ENCODE assay signal across 10 cellular contexts in genomic region chr20:50691585-50692552, GRCh38. TPM values are rescaled to one million over a fixed set of nuclear protein-coding genes. Genes with fewer than 3 reads are reported as not detected.
DNase-seq lines count a peak whose midpoint lies in the region; ATAC-seq and TF ChIP-seq lines count a peak whose summit lies in the region.
"Had no signal": no experiment of that assay in that cellular context is flagged by ENCODE, and none has a peak within 500 bp of the region (broad histone marks: within the 10 kb centered on the region; RNA-seq: fewer than 3 reads in every experiment).

No MANE protein-coding gene starts in this region.

- peaks cover 32% of the 10 kb centered on the region for H3F3A ChIP-seq in neural progenitor cell (ENCODE audit: low read depth)

- DNase-seq in AG20443 (ENCODE audit: low spot score), result peak; percentile 55
- peak; percentile 40 to 49 for DNase-seq in foreskin keratinocyte
- DNase-seq in neural progenitor cell (ENCODE audit: low spot score), result peak; percentile 60
- DNase-seq in foreskin melanocyte, result no peak
- DNase-seq in GM19238 (ENCODE audit: insufficient read length, low spot score), result no peak
- DNase-seq in cerebellar nuclear complex (lab: John Stamatoyannopoulos, UW), result no peak

- peaks cover 13% of the 10 kb centered on the region for H3K4me1 ChIP-seq in foreskin keratinocyte
- peaks cover 28% of the 10 kb centered on the region for H3K4me1 ChIP-seq in neural progenitor cell

- no peaks in the 10 kb centered on the region for H3K9me3 ChIP-seq in neural progenitor cell (ENCODE audit: low read depth)

- H3K9me3 Mint-ChIP-seq in neural progenitor cell, result no peaks in the 10 kb centered on the region
- H3K9me3 Mint-ChIP-seq: dendritic cell treated with granulocyte-macrophage colony-stimulating factor and Interleukin-4, amounts not matched to agents 40 ng/mL and 50 ng/mL, for 4 days had no signal

- peaks cover 35% of the 10 kb centered on the region for H3K4me1 Mint-ChIP-seq in neural progenitor cell

- peaks cover 8% of the 10 kb centered on the region for H3K27me3 Mint-ChIP-seq in neural progenitor cell (ENCODE audit: insufficient read depth, low read depth)

- no peaks in the 10 kb centered on the region for H3K79me2 ChIP-seq in neural progenitor cell (ENCODE audit: low read depth)

- ATAC-seq in SK-N-SH treated with all-trans-retinoic acid at 6 μM for 48 hours (peak; percentile 87), foreskin keratinocyte (peak; percentile 68), GM21515 (IDR thresholded peaks at IDR 0.05; ENCODE audit: unreplicated experiment) (no peak)

- H3K4me2 ChIP-seq in neural progenitor cell, result peak overlapping the region; percentile 87

- peak overlapping the region; percentile 72 for H3K27ac Mint-ChIP-seq in neural progenitor cell
- H3K27ac Mint-ChIP-seq: dendritic cell treated with granulocyte-macrophage colony-stimulating factor and Interleukin-4, amounts not matched to agents 40 ng/mL and 50 ng/mL, for 4 days had no signal

- H3K36me3 ChIP-seq in neural progenitor cell, result no peaks in the 10 kb centered on the region

- H3K27me3 ChIP-seq in foreskin keratinocyte (peaks cover 19% of the 10 kb centered on the region), neural progenitor cell (no peaks in the 10 kb centered on the region)

- no peak for TF ChIP-seq CTCF in foreskin keratinocyte (conservative IDR thresholded peaks at IDR 0.05)
- TF ChIP-seq CTCF in neural progenitor cell (IDR thresholded peaks at IDR 0.05), result no peak

- H4K20me1 ChIP-seq in neural progenitor cell (ENCODE audit: low read depth), result no peaks in the 10 kb centered on the region

- H3K4me3 ChIP-seq in neural progenitor cell, result peak overlapping the region; percentile 44

- H3K9ac ChIP-seq in neural progenitor cell, result no peak overlapping the region

- H3K27ac ChIP-seq in foreskin keratinocyte (peak overlapping the region; percentile 82), neural progenitor cell (no peak overlapping the region)

- H3K36me3 Mint-ChIP-seq in neural progenitor cell, result no peaks in the 10 kb centered on the region

- H3K4me3 Mint-ChIP-seq in neural progenitor cell, result peak overlapping the region; percentile 76
- H3K4me3 Mint-ChIP-seq: dendritic cell treated with granulocyte-macrophage colony-stimulating factor and Interleukin-4, amounts not matched to agents 40 ng/mL and 50 ng/mL, for 4 days had no signal

- peak overlapping the region; percentile 97 for H2AFZ ChIP-seq in neural progenitor cell (replicated peaks)

TF ChIP-seq in SK-N-SH treated with all-trans-retinoic acid at 6 μM for 48 hours, 23 proteins besides CTCF, POLR2A, EP300 and RAD21:
- no peak for TF ChIP-seq ZNF70 (CRISPR knock-in tag; IDR thresholded peaks at IDR 0.05)
- TF ChIP-seq ZNF8 (CRISPR knock-in tag; IDR thresholded peaks at IDR 0.05), result peak; percentile 56; the same call in 1 of the 2 replicates

RNA-seq across cellular contexts. Expression of gene RIPOR3, which starts 0.5 kb away (rescaled TPM):
- total RNA-seq in foreskin keratinocyte, result 0.07 TPM in 2 replicates
- 0.06 TPM in 2 replicates for polyA plus RNA-seq in foreskin keratinocyte
- total RNA-seq in neural progenitor cell (ENCODE audit: low replicate concordance), result 1.2 and 3.7 TPM in 2 replicates
- total RNA-seq: SK-MEL-5 had no signal

RNA-seq across cellular contexts. Expression of gene PARD6B, which starts 39.5 kb away (rescaled TPM):
- 4.3 and 5.2 TPM in 2 replicates for total RNA-seq in foreskin keratinocyte
- polyA plus RNA-seq in foreskin keratinocyte, result 1.0 and 1.1 TPM in 2 replicates
- 31.0 and 45.7 TPM in 2 replicates for total RNA-seq in neural progenitor cell (ENCODE audit: low replicate concordance)

Comparison
In these comparisons a context has a peak if more than half of its experiments do, and no peak if none do; other contexts are left out.
1. DNase-seq: peak in AG20443 (single experiment), foreskin keratinocyte (2 of 2) and neural progenitor cell (single experiment); none in foreskin melanocyte (single experiment), GM19238 (single experiment) and cerebellar nuclear complex (0 of 2).